In genomic region chr2:47061989-47062678, GRCh38 we compare ENCODE assay signal across 11 cellular contexts.
DNase-seq lines count a peak whose midpoint lies in the region; ATAC-seq lines count a peak whose summit lies in the region.
"Had no signal": no experiment of that assay in that cellular context is flagged by ENCODE, and none has a peak within 500 bp of the region (broad histone marks: within the 10 kb centered on the region; RNA-seq: fewer than 3 reads in every experiment).

No MANE protein-coding gene starts in this region.

- peak; percentile 33 for DNase-seq in CD1c-positive myeloid dendritic cell (ENCODE audit: extremely low spot score)
- peak; percentile 50 for DNase-seq in NCI-H2227 treated with DMSO at 0.1 percent for 48 hours (lab: John Stamatoyannopoulos, UW)
- DNase-seq in NOMO-1 treated with dmso at 0.1 percent for 144 hours (lab: John Stamatoyannopoulos, UW; ENCODE audit: unreplicated experiment), result no peak
- no peak for DNase-seq in COR-L47 (lab: John Stamatoyannopoulos, UW)
- DNase-seq: activated naive CD4-positive, alpha-beta T cell treated with Interleukin-2 at 50 U/mL for 16 hours; Karpas-422; NCI-H2107 had no signal

- ATAC-seq in HG02840 (IDR thresholded peaks at IDR 0.05; ENCODE audit: low FRiP score, unreplicated experiment), result no peak
- ATAC-seq in GM21447 (IDR thresholded peaks at IDR 0.05; ENCODE audit: unreplicated experiment), result no peak

- H3K9ac ChIP-seq in rectal smooth muscle tissue (ENCODE audit: low read length), result no peak overlapping the region

- H3K27ac ChIP-seq in ectodermal cell (ENCODE audit: insufficient read depth, low read depth, low read length, poor library complexity, severe bottlenecking), result peak overlapping the region; percentile 13
- peak overlapping the region; percentile 48 for H3K27ac ChIP-seq in rectal smooth muscle tissue (ENCODE audit: low read depth, low read length)

- H3K27me3 ChIP-seq in ectodermal cell (ENCODE audit: control insufficient read depth, insufficient read depth, low read length, poor library complexity, severe bottlenecking) (no peaks in the 10 kb centered on the region), rectal smooth muscle tissue (ENCODE audit: control insufficient read depth, insufficient read depth, low read length) (no peaks in the 10 kb centered on the region)

- 88% methylated on average over 9 to 10 of the region's 10 CpGs for WGBS in ectodermal cell, 2 experiments

- no peaks in the 10 kb centered on the region for H3K36me3 ChIP-seq in ectodermal cell (ENCODE audit: control insufficient read depth, insufficient read depth, low read length)
- H3K36me3 ChIP-seq in rectal smooth muscle tissue (ENCODE audit: control insufficient read depth, insufficient read depth, low read length), result peaks cover 5% of the 10 kb centered on the region

- no peak overlapping the region for H3K4me3 ChIP-seq in ectodermal cell (ENCODE audit: insufficient read depth, low read depth, low read length)
- no peak overlapping the region for H3K4me3 ChIP-seq in rectal smooth muscle tissue (ENCODE audit: low read length)

- no peaks in the 10 kb centered on the region for H3K9me3 ChIP-seq in ectodermal cell (ENCODE audit: control insufficient read depth, low read length)

- H3K4me1 ChIP-seq in ectodermal cell (ENCODE audit: control insufficient read depth, insufficient read depth, low read length) (peaks cover 40% of the 10 kb centered on the region), rectal smooth muscle tissue (ENCODE audit: control insufficient read depth, insufficient read depth, low read length) (peaks cover 42% of the 10 kb centered on the region)

Comparison
In these comparisons a context has a peak if more than half of its experiments do, and no peak if none do; other contexts are left out.
1. DNase-seq: peak in CD1c-positive myeloid dendritic cell (single experiment) and NCI-H2227 treated with DMSO at 0.1 percent for 48 hours (single experiment); none in NOMO-1 treated with dmso at 0.1 percent for 144 hours (single experiment) and COR-L47 (single experiment).